Comparison of ENCODE assay signal across 31 cellular contexts in genomic region chr6:122651604-122652003, GRCh38. TPM values are rescaled to one million over a fixed set of nuclear protein-coding genes. Genes with fewer than 3 reads are reported as not detected.
DNase-seq lines count a peak whose midpoint lies in the region; ATAC-seq, FAIRE-seq and TF ChIP-seq lines count a peak whose summit lies in the region.
"Had no signal": no experiment of that assay in that cellular context is flagged by ENCODE, and none has a peak within 500 bp of the region (broad histone marks: within the 10 kb centered on the region; RNA-seq: fewer than 3 reads in every experiment).

No MANE protein-coding gene starts in this region.

- H3K9me1 ChIP-seq in IMR-90 (ENCODE audit: insufficient read depth, low read length): no peaks in the 10 kb centered on the region

- intact Hi-C loops in IMR-90 (cut with micrococcal nuclease) (no loop called here), tibial artery (cut with DNase I; ENCODE audit: low total_unique reads) (no loop called here)

- H3K36me3 ChIP-seq in IMR-90 (ENCODE audit: control insufficient read depth, insufficient read depth, low read length): no peaks in the 10 kb centered on the region
- H3K36me3 ChIP-seq in hepatocyte (replicated peaks; ENCODE audit: insufficient read depth, low read depth): no peaks in the 10 kb centered on the region
- H3K36me3 ChIP-seq in neural progenitor cell: no peaks in the 10 kb centered on the region
- no peaks in the 10 kb centered on the region for H3K36me3 ChIP-seq in tibial artery
- H3K36me3 ChIP-seq: left ventricle myocardium inferior, thoracic aorta had no signal

- no peak overlapping the region for H3K18ac ChIP-seq in IMR-90 (ENCODE audit: low read depth, low read length)

- ATAC-seq in A549 (no peak), IMR-90 (ENCODE audit: low read depth) (peak; percentile 42; the same call in 1 of the 2 replicates), GM18873 (IDR thresholded peaks at IDR 0.05; ENCODE audit: low FRiP score, unreplicated experiment) (no peak)
- ATAC-seq: activated CD8-positive, alpha-beta T cell treated with anti-CD3 and anti-CD28 coated beads, Interleukin-2, amount 10 ng/mL, durations not matched to agents 7 days and 5 days; effector memory CD8-positive, alpha-beta T cell had no signal

- no peak overlapping the region for H2AK9ac ChIP-seq in IMR-90 (replicated peaks; ENCODE audit: low read depth, low read length, poor library complexity)

- no peak overlapping the region for H3K23ac ChIP-seq in IMR-90 (ENCODE audit: low read depth, low read length)

- no peaks in the 10 kb centered on the region for H3K9me3 ChIP-seq in A549
- no peaks in the 10 kb centered on the region for H3K9me3 ChIP-seq in IMR-90 (ENCODE audit: control insufficient read depth, insufficient read depth, low read length)
- no peaks in the 10 kb centered on the region for H3K9me3 ChIP-seq in hepatocyte (ENCODE audit: low read depth)
- H3K9me3 ChIP-seq in neural progenitor cell (ENCODE audit: low read depth): no peaks in the 10 kb centered on the region
- H3K9me3 ChIP-seq in tibial artery: no peaks in the 10 kb centered on the region
- H3K9me3 ChIP-seq: left ventricle myocardium inferior, SK-N-SH, thoracic aorta had no signal

- no peak overlapping the region for H4K5ac ChIP-seq in IMR-90 (ENCODE audit: low read depth, low read length)

- H2BK20ac ChIP-seq in IMR-90 (ENCODE audit: low read depth, low read length): no peak overlapping the region

- H3K4me3 ChIP-seq in A549 (no peak overlapping the region), IMR-90 (ENCODE audit: insufficient read depth, low read depth, low read length) (no peak overlapping the region), astrocyte of the spinal cord (ENCODE audit: low read depth, low read length) (no peak overlapping the region), hepatocyte (no peak overlapping the region), neural progenitor cell (no peak overlapping the region), tibial artery (no peak overlapping the region)
- H3K4me3 ChIP-seq: left ventricle myocardium inferior, thoracic aorta had no signal

- BruUV-seq in IMR-90 (replicated peaks; lab: Mats Ljungman, UMichigan): no TSS peak

- H3K9ac ChIP-seq in IMR-90 (ENCODE audit: low read depth, low read length) (no peak overlapping the region), neural progenitor cell (no peak overlapping the region)
- H3K9ac ChIP-seq: SK-N-SH had no signal

- no peak overlapping the region for H2BK120ac ChIP-seq in IMR-90 (ENCODE audit: low read depth, low read length)

- no peak overlapping the region for H3K56ac ChIP-seq in IMR-90 (ENCODE audit: extremely low read depth, insufficient read depth, low read length)

- TF ChIP-seq CTCF in A549 (IDR thresholded peaks at IDR 0.05) (no peak), IMR-90 (conservative IDR thresholded peaks at IDR 0.05; ENCODE audit: low read depth, low read length) (no peak), astrocyte of the spinal cord (IDR thresholded peaks at IDR 0.05; ENCODE audit: low read depth, low read length) (no peak), hepatocyte (IDR thresholded peaks at IDR 0.05; ENCODE audit: poor library complexity) (no peak), neural progenitor cell (IDR thresholded peaks at IDR 0.05) (no peak), tibial artery (IDR thresholded peaks at IDR 0.05) (no peak)

- no peaks in the 10 kb centered on the region for H3K9me3 Mint-ChIP-seq in neural progenitor cell
- H3K9me3 Mint-ChIP-seq: activated naive CD8-positive, alpha-beta T cell treated with anti-CD3 and anti-CD28 coated beads, Interleukin-2, amount 10 ng/mL, durations not matched to agents 7 days and 5 days; H9; naive B cell; stimulated activated naive CD8-positive, alpha-beta T cell treated with anti-CD3 and anti-CD28 coated beads, Interleukin-15, Interleukin-2, amounts not matched to agents 100 ng/mL and 50 ng/mL, for 24 hours; T-helper 1 cell treated with Interleukin-12 subunit alpha and Interleukin-12 subunit beta and Interleukin-4 antibody, amounts not matched to agents 30 μg/mL and 1 μg/mL, for 36 hours had no signal

- H3K79me1 ChIP-seq in IMR-90 (ENCODE audit: low read depth in 1 of 2, low read length in 2 of 2): no peaks in the 10 kb centered on the region

- dilution Hi-C loops in IMR-90 (cut with HindIII; ENCODE audit: low sequenced_read_pairs, unreplicated experiment): no loop called here

- H2BK5ac ChIP-seq in IMR-90 (ENCODE audit: low read depth, low read length, poor library complexity, severe bottlenecking): no peak overlapping the region

- H3K27ac Mint-ChIP-seq in neural progenitor cell: no peak overlapping the region
- H3K27ac Mint-ChIP-seq: activated CD8-positive, alpha-beta T cell treated with anti-CD3 and anti-CD28 coated beads, Interleukin-2, amount 10 ng/mL, durations not matched to agents 7 days and 5 days; activated naive CD8-positive, alpha-beta T cell treated with anti-CD3 and anti-CD28 coated beads, Interleukin-2, amount 10 ng/mL, durations not matched to agents 7 days and 5 days; B cell; effector memory CD8-positive, alpha-beta T cell; H9; naive B cell; stimulated activated naive CD8-positive, alpha-beta T cell treated with anti-CD3 and anti-CD28 coated beads, Interleukin-15, Interleukin-2, amounts not matched to agents 100 ng/mL and 50 ng/mL, for 24 hours; T-helper 1 cell treated with Interleukin-12 subunit alpha and Interleukin-12 subunit beta and Interleukin-4 antibody, amounts not matched to agents 30 μg/mL and 1 μg/mL, for 36 hours had no signal

- H4K8ac ChIP-seq in IMR-90 (ENCODE audit: low read depth in 2 of 2, low read length in 2 of 2): no peak overlapping the region

- FAIRE-seq in A549 (lab: Jason Lieb, UNC): no peak
- FAIRE-seq: bronchial epithelial cell had no signal

- no peaks in the 10 kb centered on the region for H3F3A ChIP-seq in neural progenitor cell (ENCODE audit: low read depth)

- no peak for TF ChIP-seq EP300 in A549 (IDR thresholded peaks at IDR 0.05)

- in situ Hi-C loops in IMR-90 (cut with MboI; ENCODE audit: low sequenced_read_pairs) (no loop called here), astrocyte of the spinal cord (cut with HindIII; ENCODE audit: low sequenced_read_pairs) (no loop called here)

- H3K27me3 ChIP-seq in IMR-90 (ENCODE audit: control insufficient read depth, insufficient read depth, low read length): no peaks in the 10 kb centered on the region
- H3K27me3 ChIP-seq in hepatocyte: no peaks in the 10 kb centered on the region
- no peaks in the 10 kb centered on the region for H3K27me3 ChIP-seq in neural progenitor cell
- no peaks in the 10 kb centered on the region for H3K27me3 ChIP-seq in tibial artery

- no peaks in the 10 kb centered on the region for H3K9me2 ChIP-seq in hepatocyte (replicated peaks; ENCODE audit: insufficient read depth)
- H3K9me2 ChIP-seq: SK-N-SH had no signal

- H3K4me1 ChIP-seq in A549 (peaks cover 15% of the 10 kb centered on the region), IMR-90 (ENCODE audit: control insufficient read depth, insufficient read depth, low read length) (no peaks in the 10 kb centered on the region), hepatocyte (ENCODE audit: insufficient read depth) (peaks cover 19% of the 10 kb centered on the region), neural progenitor cell (no peaks in the 10 kb centered on the region), tibial artery (no peaks in the 10 kb centered on the region)
- H3K4me1 ChIP-seq: left ventricle myocardium inferior had no signal

- H3K4me2 ChIP-seq in A549 (peak overlapping the region; percentile 39; the same call in 2 of the 3 replicates), IMR-90 (ENCODE audit: low read depth, low read length) (no peak overlapping the region), hepatocyte (no peak overlapping the region), neural progenitor cell (no peak overlapping the region)
- H3K4me2 ChIP-seq: SK-N-SH had no signal

- H4K20me1 ChIP-seq in IMR-90 (ENCODE audit: insufficient read depth, low read length): no peaks in the 10 kb centered on the region
- H4K20me1 ChIP-seq in hepatocyte (ENCODE audit: insufficient read depth, poor library complexity, severe bottlenecking): no peaks in the 10 kb centered on the region
- H4K20me1 ChIP-seq in neural progenitor cell (ENCODE audit: low read depth): no peaks in the 10 kb centered on the region

- H2AFZ ChIP-seq in IMR-90 (replicated peaks; ENCODE audit: low read length, poor library complexity) (no peak overlapping the region), hepatocyte (no peak overlapping the region), neural progenitor cell (replicated peaks) (no peak overlapping the region)

- no peak overlapping the region for H3K14ac ChIP-seq in IMR-90 (replicated peaks; ENCODE audit: low read depth, low read length)

- no peaks in the 10 kb centered on the region for H3K79me2 ChIP-seq in hepatocyte
- H3K79me2 ChIP-seq in neural progenitor cell (ENCODE audit: low read depth): no peaks in the 10 kb centered on the region

- no peaks in the 10 kb centered on the region for H3K36me3 Mint-ChIP-seq in neural progenitor cell
- H3K36me3 Mint-ChIP-seq: activated naive CD8-positive, alpha-beta T cell treated with anti-CD3 and anti-CD28 coated beads, Interleukin-2, amount 10 ng/mL, durations not matched to agents 7 days and 5 days; naive B cell had no signal

- H2AK5ac ChIP-seq in IMR-90 (ENCODE audit: low read depth, low read length): no peak overlapping the region

- TF ChIP-seq POLR2A in A549 (IDR thresholded peaks at IDR 0.05; ENCODE audit: low read length) (no peak), IMR-90 (IDR thresholded peaks at IDR 0.05; ENCODE audit: low read depth, low read length) (no peak)

- CTCF ChIA-PET in A549 (lab: Yijun Ruan, JAX) (no interaction called here), IMR-90 (lab: Yijun Ruan, JAX) (no interaction called here)

- H4K91ac ChIP-seq in IMR-90 (ENCODE audit: insufficient read depth, low read depth, low read length): no peak overlapping the region

- no peak overlapping the region for H3K4me3 Mint-ChIP-seq in neural progenitor cell
- H3K4me3 Mint-ChIP-seq: activated CD8-positive, alpha-beta T cell treated with anti-CD3 and anti-CD28 coated beads, Interleukin-2, amount 10 ng/mL, durations not matched to agents 7 days and 5 days; activated naive CD8-positive, alpha-beta T cell treated with anti-CD3 and anti-CD28 coated beads, Interleukin-2, amount 10 ng/mL, durations not matched to agents 7 days and 5 days; B cell; effector memory CD8-positive, alpha-beta T cell; H9; naive B cell; stimulated activated naive CD8-positive, alpha-beta T cell treated with anti-CD3 and anti-CD28 coated beads, Interleukin-15, Interleukin-2, amounts not matched to agents 100 ng/mL and 50 ng/mL, for 24 hours; T-helper 1 cell treated with Interleukin-12 subunit alpha and Interleukin-12 subunit beta and Interleukin-4 antibody, amounts not matched to agents 30 μg/mL and 1 μg/mL, for 36 hours had no signal

- DNase-seq in A549 (ENCODE audit: low read depth in 1 of 2, low spot score in 1 of 2) (no peak), IMR-90 (peak; percentile 59), astrocyte of the spinal cord (ENCODE audit: low read depth, low spot score) (peak; percentile 65), hepatocyte (ENCODE audit: low spot score) (no peak), neural progenitor cell (ENCODE audit: low spot score) (no peak), tibial artery (no peak), amygdala (lab: John Stamatoyannopoulos, UW) (no peak)
- DNase-seq: activated CD4-positive, alpha-beta T cell treated with anti-CD3 and anti-CD28 coated beads for 1 hour; activated CD8-positive, alpha-beta T cell treated with anti-CD3 and anti-CD28 coated beads, Interleukin-2, amount 10 ng/mL, durations not matched to agents 7 days and 5 days; activated effector memory CD4-positive, alpha-beta T cell treated with anti-CD3 and anti-CD28 coated beads, Interleukin-2, amount 50 U/mL, for 16 hours; activated naive CD8-positive, alpha-beta T cell treated with anti-CD3 and anti-CD28 coated beads, Interleukin-2, amount 10 ng/mL, durations not matched to agents 7 days and 5 days; activated T-cell treated with anti-CD3 and anti-CD28 coated beads for 4 hours; cortex of kidney; DMS79; effector memory CD8-positive, alpha-beta T cell; GF-D8; H9; islet precursor cell; left ventricle myocardium inferior; naive B cell; NCI-H1105 treated with DMSO at 0.1 percent for 48 hours; NCI-H2029; NCI-H2227 treated with DMSO at 0.1 percent for 48 hours; NCI-H69; SK-N-SH had no signal

- no peak overlapping the region for H3K27ac ChIP-seq in A549
- no peak overlapping the region for H3K27ac ChIP-seq in IMR-90 (ENCODE audit: insufficient read depth, low read length)
- peak overlapping the region; percentile 90 for H3K27ac ChIP-seq in hepatocyte
- no peak overlapping the region for H3K27ac ChIP-seq in neural progenitor cell
- no peak overlapping the region for H3K27ac ChIP-seq in tibial artery
- H3K27ac ChIP-seq: left ventricle myocardium inferior, thoracic aorta had no signal

- H3K27me3 Mint-ChIP-seq in neural progenitor cell (ENCODE audit: insufficient read depth, low read depth): no peaks in the 10 kb centered on the region
- H3K27me3 Mint-ChIP-seq: effector memory CD8-positive, alpha-beta T cell; naive B cell; stimulated activated naive CD8-positive, alpha-beta T cell treated with anti-CD3 and anti-CD28 coated beads, Interleukin-15, Interleukin-2, amounts not matched to agents 100 ng/mL and 50 ng/mL, for 24 hours had no signal

- no peaks in the 10 kb centered on the region for H3K4me1 Mint-ChIP-seq in neural progenitor cell
- H3K4me1 Mint-ChIP-seq: activated naive CD8-positive, alpha-beta T cell treated with anti-CD3 and anti-CD28 coated beads, Interleukin-2, amount 10 ng/mL, durations not matched to agents 7 days and 5 days; B cell; naive B cell had no signal

- POLR2A ChIA-PET in A549 (lab: Yijun Ruan, JAX): no interaction called here
- POLR2A ChIA-PET in IMR-90 (lab: Charles Lee; ENCODE audit: unreplicated experiment): no interaction called here

- no peak overlapping the region for H2BK15ac ChIP-seq in IMR-90 (ENCODE audit: low read depth, low read length)

- TF ChIP-seq RAD21 in A549 (conservative IDR thresholded peaks at IDR 0.05 in 1 of 2, IDR thresholded peaks at IDR 0.05 in 1 of 2) (no peak), IMR-90 (IDR thresholded peaks at IDR 0.05; ENCODE audit: low read length) (no peak)

- H3K4ac ChIP-seq in IMR-90 (ENCODE audit: low read depth, low read length): no peak overlapping the region

RNA-seq across cellular contexts. Expression of gene PKIB, which starts 41.4 kb away (rescaled TPM):
- polyA plus RNA-seq in A549 (2011; rRNA removed) (1.3 and 1.5 TPM in 2 replicates), A549 (2017; fragmentation: RNase III; extraction: RNeasy Plus Mini Kit Qiagen cat#74134 plus additional on column Dnase treatment) (0.37 to 0.67 TPM (median 0.58 TPM) in 3 replicates), IMR-90 (2012; rRNA removed) (5.6 and 6.3 TPM in 2 replicates), hepatocyte (73.8 and 77.6 TPM in 2 replicates)
- polyA plus RNA-seq in A549 (2012; cell fraction: cytosol; rRNA removed): 0.14 and 0.17 TPM in 2 replicates
- 0.15 and 0.16 TPM in 2 replicates for polyA plus RNA-seq in A549 (2012; cell fraction: nucleus; rRNA removed)
- polyA minus RNA-seq in A549 (2011; rRNA and poly(A)+ RNA removed): 0.29 and 0.99 TPM in 2 replicates
- total RNA-seq in IMR-90 (2012; rRNA removed) (12.2 and 13.1 TPM in 2 replicates), hepatocyte (144 and 172 TPM in 2 replicates), neural progenitor cell (ENCODE audit: low replicate concordance) (153 and 202 TPM in 2 replicates)
- 3.0 and 5.5 TPM in 2 replicates for polyA plus RNA-seq in IMR-90 (2012; cell fraction: cytosol; rRNA removed)
- polyA plus RNA-seq in IMR-90 (2012; cell fraction: nucleus; rRNA removed; ENCODE audit: low replicate concordance): 1.1 and 3.8 TPM in 2 replicates

Comparison
In these comparisons a context has a peak if more than half of its experiments do, and no peak if none do; other contexts are left out.
1. DNase-seq: peak in IMR-90 (single experiment) and astrocyte of the spinal cord (single experiment); none in A549 (0 of 2), hepatocyte (single experiment), neural progenitor cell (single experiment), tibial artery (0 of 2) and amygdala (0 of 56).
2. RNA of gene PKIB, which starts 41.4 kb away (total RNA-seq): 153 to 202 TPM in neural progenitor cell and 144 to 172 TPM in hepatocyte; 12.2 to 13.1 TPM in IMR-90; every median in the first group is over 10 times any median in the second.